8 cellular contexts compared by ENCODE assay signal in the genomic region with DNA sequence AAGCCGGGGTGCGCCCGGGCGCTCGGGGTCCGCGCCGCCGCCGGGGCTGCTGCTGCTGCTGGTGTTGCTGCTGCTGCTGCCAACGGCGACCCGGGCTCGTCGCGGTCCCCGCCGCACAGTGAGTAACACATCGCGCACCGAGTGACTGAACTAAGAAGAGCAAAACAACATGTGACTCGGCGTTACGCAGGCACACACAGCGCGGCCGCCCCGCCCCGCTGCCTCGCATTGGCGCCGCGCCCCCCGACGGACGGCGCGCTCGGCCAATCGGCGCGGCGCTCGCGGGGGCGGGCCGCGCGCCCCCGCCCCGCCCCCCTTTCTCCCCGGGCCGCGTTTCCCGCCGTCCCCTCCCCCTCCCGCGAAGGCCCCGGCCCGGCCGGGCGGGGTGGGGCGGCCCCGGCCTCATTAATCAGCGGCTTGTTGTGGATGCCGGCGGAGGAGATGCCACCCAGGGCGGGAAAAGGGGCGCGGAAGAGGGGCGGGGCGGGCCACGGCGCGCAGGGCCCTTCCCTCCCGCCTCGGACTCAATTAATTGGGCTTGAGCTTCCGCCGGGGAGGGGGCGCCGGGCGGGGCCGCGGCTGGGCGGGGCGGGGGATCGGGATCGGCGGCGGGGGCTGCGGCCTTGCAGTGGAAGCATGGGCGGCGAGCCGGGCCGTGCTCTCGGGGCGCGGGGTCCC. TPM values are rescaled to one million over a fixed set of nuclear protein-coding genes. Genes with fewer than 3 reads are reported as not detected.
DNase-seq lines count a peak whose midpoint lies in the region; ATAC-seq and TF ChIP-seq lines count a peak whose summit lies in the region.

A gene with protein sequence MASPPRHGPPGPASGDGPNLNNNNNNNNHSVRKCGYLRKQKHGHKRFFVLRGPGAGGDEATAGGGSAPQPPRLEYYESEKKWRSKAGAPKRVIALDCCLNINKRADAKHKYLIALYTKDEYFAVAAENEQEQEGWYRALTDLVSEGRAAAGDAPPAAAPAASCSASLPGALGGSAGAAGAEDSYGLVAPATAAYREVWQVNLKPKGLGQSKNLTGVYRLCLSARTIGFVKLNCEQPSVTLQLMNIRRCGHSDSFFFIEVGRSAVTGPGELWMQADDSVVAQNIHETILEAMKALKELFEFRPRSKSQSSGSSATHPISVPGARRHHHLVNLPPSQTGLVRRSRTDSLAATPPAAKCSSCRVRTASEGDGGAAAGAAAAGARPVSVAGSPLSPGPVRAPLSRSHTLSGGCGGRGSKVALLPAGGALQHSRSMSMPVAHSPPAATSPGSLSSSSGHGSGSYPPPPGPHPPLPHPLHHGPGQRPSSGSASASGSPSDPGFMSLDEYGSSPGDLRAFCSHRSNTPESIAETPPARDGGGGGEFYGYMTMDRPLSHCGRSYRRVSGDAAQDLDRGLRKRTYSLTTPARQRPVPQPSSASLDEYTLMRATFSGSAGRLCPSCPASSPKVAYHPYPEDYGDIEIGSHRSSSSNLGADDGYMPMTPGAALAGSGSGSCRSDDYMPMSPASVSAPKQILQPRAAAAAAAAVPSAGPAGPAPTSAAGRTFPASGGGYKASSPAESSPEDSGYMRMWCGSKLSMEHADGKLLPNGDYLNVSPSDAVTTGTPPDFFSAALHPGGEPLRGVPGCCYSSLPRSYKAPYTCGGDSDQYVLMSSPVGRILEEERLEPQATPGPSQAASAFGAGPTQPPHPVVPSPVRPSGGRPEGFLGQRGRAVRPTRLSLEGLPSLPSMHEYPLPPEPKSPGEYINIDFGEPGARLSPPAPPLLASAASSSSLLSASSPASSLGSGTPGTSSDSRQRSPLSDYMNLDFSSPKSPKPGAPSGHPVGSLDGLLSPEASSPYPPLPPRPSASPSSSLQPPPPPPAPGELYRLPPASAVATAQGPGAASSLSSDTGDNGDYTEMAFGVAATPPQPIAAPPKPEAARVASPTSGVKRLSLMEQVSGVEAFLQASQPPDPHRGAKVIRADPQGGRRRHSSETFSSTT (N-terminal part only) (minus strand): TSS at position 127 of the 678 bp plus-strand sequence. CDS start 530 bp downstream, outside the sequence.

- H3K9me3 ChIP-seq in HUES64 (ENCODE audit: insufficient read depth, low read depth, low read length) (no peaks in the 10 kb centered on the region), OCI-LY7 (ENCODE audit: low read length) (no peaks in the 10 kb centered on the region), mucosa of rectum (ENCODE audit: control insufficient read depth in 2 of 2, low read length in 2 of 2) (no peaks in the 10 kb centered on the region)

- H3K4me2 ChIP-seq in OCI-LY7 (ENCODE audit: low read length) = peak within 1 kb of the TSS; percentile 55

- no peaks in the 10 kb centered on the region for H3K79me2 ChIP-seq in OCI-LY7 (ENCODE audit: insufficient read depth, low read depth, low read length)

- peak within 1 kb of the TSS; percentile 84 for H3K9ac ChIP-seq in HUES64 (ENCODE audit: low read depth, low read length)
- peak within 1 kb of the TSS; percentile 66 to 76 for H3K9ac ChIP-seq in mucosa of rectum (ENCODE audit: low read depth in 1 of 2, low read length in 2 of 2)

- H3K9me2 ChIP-seq in OCI-LY7 (ENCODE audit: insufficient read depth, low read length) = no peaks in the 10 kb centered on the region

- peak; percentile 98 for ATAC-seq in GM21526 (IDR thresholded peaks at IDR 0.05; ENCODE audit: low FRiP score, unreplicated experiment)

- peaks cover 6% of the 10 kb centered on the region; the same call in 1 of the 2 replicates for H3K4me1 ChIP-seq in HUES64 (ENCODE audit: insufficient read depth, low read length)
- H3K4me1 ChIP-seq in OCI-LY7 (ENCODE audit: insufficient read depth, low read length, poor library complexity, severe bottlenecking) = no peaks in the 10 kb centered on the region
- H3K4me1 ChIP-seq in mucosa of rectum (ENCODE audit: control insufficient read depth in 2 of 2, insufficient read depth in 2 of 2, low read length in 2 of 2) = peaks cover 2 to 5% of the 10 kb centered on the region in 2 donors

- H2AFZ ChIP-seq in OCI-LY7 (ENCODE audit: low read length) = peak within 1 kb of the TSS; percentile 54; the same call in 1 of the 2 replicates

- BruUV-seq in OCI-LY7 (replicated peaks; lab: Mats Ljungman, UMichigan) = no TSS peak

- H3K27me3 ChIP-seq in HUES64 (ENCODE audit: insufficient read depth, low read length) = peaks cover 30% of the 10 kb centered on the region
- peaks cover 5 to 6% of the 10 kb centered on the region in 2 donors for H3K27me3 ChIP-seq in mucosa of rectum (ENCODE audit: control insufficient read depth in 2 of 2, insufficient read depth in 2 of 2, low read length in 2 of 2)

- H3K4me3 ChIP-seq in HUES64 (ENCODE audit: low read length) (peak within 1 kb of the TSS; percentile 78), OCI-LY7 (ENCODE audit: low read depth, low read length, poor library complexity, severe bottlenecking) (peak within 1 kb of the TSS; percentile 74), epithelial cell of proximal tubule (ENCODE audit: low read depth, low read length) (peak within 1 kb of the TSS; percentile 75), mucosa of rectum (ENCODE audit: low read length in 2 of 2) (peak within 1 kb of the TSS; percentile 73 to 76)

- under 1% methylated on average over 93 of the region's 98 CpGs for WGBS in HUES64

- TF ChIP-seq CTCF in OCI-LY7 (conservative IDR thresholded peaks at IDR 0.05; ENCODE audit: low read length) = no peak
- no peak for TF ChIP-seq CTCF in epithelial cell of proximal tubule (conservative IDR thresholded peaks at IDR 0.05; ENCODE audit: low read depth, low read length)

- H3K36me3 ChIP-seq in HUES64 (ENCODE audit: insufficient read depth, low read length) (0 out of 2 replicates have a peak, but pooled peaks cover 7% of the 10 kb centered on the region), OCI-LY7 (ENCODE audit: insufficient read depth, low read length) (no peaks in the 10 kb centered on the region), mucosa of rectum (ENCODE audit: control insufficient read depth in 2 of 2, insufficient read depth in 2 of 2, low read length in 2 of 2) (peaks cover 2 to 6% of the 10 kb centered on the region in 2 donors)

- no peaks in the 10 kb centered on the region for H4K20me1 ChIP-seq in OCI-LY7 (ENCODE audit: insufficient read depth, low read length)

- H3K27ac ChIP-seq in HUES64 (ENCODE audit: low read depth, low read length) (peak within 1 kb of the TSS; percentile 87; the same call in 1 of the 2 replicates), OCI-LY7 (ENCODE audit: low read depth, low read length, poor library complexity, severe bottlenecking) (peak within 1 kb of the TSS; percentile 11), mucosa of rectum (ENCODE audit: low read depth in 2 of 2, low read length in 2 of 2) (peak within 1 kb of the TSS; percentile 67 to 75)

- CTCF ChIA-PET in OCI-LY7 (lab: Charles Lee; ENCODE audit: unreplicated experiment) = no interaction called here

- POLR2A ChIA-PET in OCI-LY7 (lab: Charles Lee) = interaction anchor here (0.7 kb wide), 1 partner anchor 882 kb away, joined by 3 read pairs; no protein-coding TSS in a partner anchor

- peak; percentile 96 for DNase-seq in D341Med (ENCODE audit: low spot score)
- DNase-seq in OCI-LY7 (ENCODE audit: low spot score) = peak; percentile 86
- peak; percentile 93 for DNase-seq in activated T-cell treated with anti-CD3 and anti-CD28 coated beads, Interleukin-2, amount 50 U/mL, for 1 hour
- peak; percentile 47 for DNase-seq in epithelial cell of proximal tubule (ENCODE audit: low read depth)
- peak; percentile 81 for DNase-seq in stimulated activated CD8-positive, alpha-beta memory T cell treated with anti-CD3 and anti-CD28 coated beads, Interleukin-4, amount 100 ng/mL, for 24 hours (ENCODE audit: low read depth)

- intact Hi-C loops in OCI-LY7 (cut with micrococcal nuclease; ENCODE audit: unreplicated experiment) = loop anchor here (10.0 kb wide), 1 partner anchor 652 kb away; no protein-coding TSS in a partner anchor

RNA-seq across cellular contexts. Expression of the gene that starts here (rescaled TPM):
- polyA plus RNA-seq in HUES64 (2013, experiment 1 of 2) = 4.7 TPM
- 5.0 TPM for polyA plus RNA-seq in HUES64 (2013, experiment 2 of 2)
- 0.63 and 0.77 TPM in 2 replicates for total RNA-seq in OCI-LY7 (2014; rRNA removed; shearing (Covaris generic))
- total RNA-seq in OCI-LY7 (2022) (2.7 and 2.9 TPM in 2 replicates), epithelial cell of proximal tubule (14.0 and 14.5 TPM in 2 replicates)

Comparison
In these comparisons a context has a peak if more than half of its experiments do, and no peak if none do; other contexts are left out.
1. Peak in every context shown above with its lines: DNase-seq, ATAC-seq, H3K4me3 ChIP-seq and H3K27ac ChIP-seq.
2. H3K27ac ChIP-seq: peak in every context shown above with its lines; median percentile 87 in HUES64; 71 in mucosa of rectum; 11 in OCI-LY7.